18 cellular contexts compared by ENCODE assay signal in the genomic region with DNA sequence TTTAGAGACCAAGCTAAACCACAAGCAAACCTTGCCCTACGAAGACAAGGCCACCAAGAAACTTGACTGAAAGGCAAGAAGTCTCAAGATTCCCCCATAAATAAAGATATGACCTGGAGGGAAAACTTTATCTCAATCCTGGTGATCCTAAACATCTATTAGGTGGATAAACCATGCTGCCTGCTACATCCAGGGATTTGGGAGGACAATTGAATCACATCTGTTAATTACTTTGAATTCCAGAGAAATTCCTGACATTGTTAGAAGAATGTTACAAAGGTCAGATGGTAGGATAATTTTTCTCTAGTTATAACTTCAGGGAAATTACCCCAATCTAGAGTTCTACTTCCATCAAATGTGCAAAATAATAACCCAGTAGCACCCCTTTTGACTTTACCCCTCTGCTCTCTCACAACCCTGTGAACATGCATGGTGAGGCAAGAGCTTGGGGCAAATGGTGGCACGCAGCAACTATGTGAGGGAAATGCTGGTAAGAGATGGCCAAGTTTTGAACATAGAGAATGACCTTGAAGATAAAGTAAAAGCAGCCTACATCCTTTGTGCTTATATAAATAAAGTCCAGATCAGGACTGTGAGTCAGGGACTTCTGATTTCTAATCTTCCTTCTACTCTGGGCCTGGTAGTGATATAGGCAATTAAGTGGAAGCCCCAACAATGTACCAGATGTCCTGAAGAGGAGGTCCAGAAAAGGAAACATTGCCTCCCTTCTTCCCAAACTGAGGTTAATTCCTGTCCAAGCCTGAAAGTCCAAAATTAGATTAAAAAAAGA. TPM values are rescaled to one million over a fixed set of nuclear protein-coding genes. Genes with fewer than 3 reads are reported as not detected.
A peak's percentile ranks its signal among the peaks of the same experiment; 100 is the strongest.
DNase-seq lines count a peak whose midpoint lies in the region; ATAC-seq and TF ChIP-seq lines count a peak whose summit lies in the region.
"Had no signal": no experiment of that assay in that cellular context is flagged by ENCODE, and none has a peak within 500 bp of the region (broad histone marks: within the 10 kb centered on the region; RNA-seq: fewer than 3 reads in every experiment).

No MANE protein-coding gene starts in this region.

- H2BK15ac ChIP-seq in mesendoderm (replicated peaks; ENCODE audit: low read depth), result no peak overlapping the region

- H4K5ac ChIP-seq in mesendoderm (ENCODE audit: low read length), result no peak overlapping the region

- intact Hi-C loops in activated CD8-positive, alpha-beta T cell treated with anti-CD3 and anti-CD28 coated beads for 36 hours (cut with micrococcal nuclease), result no loop called here

- no peak overlapping the region for H3K18ac ChIP-seq in mesendoderm (ENCODE audit: low read length)

- H3K36me3 ChIP-seq in CD4-positive, CD25-positive, alpha-beta regulatory T cell (ENCODE audit: control insufficient read depth, insufficient read depth, low read length), result no peaks in the 10 kb centered on the region
- no peaks in the 10 kb centered on the region for H3K36me3 ChIP-seq in mesendoderm (ENCODE audit: control insufficient read depth, insufficient read depth, low read length)

- no peak overlapping the region for H2BK5ac ChIP-seq in mesendoderm (ENCODE audit: low read length)

- peaks cover 13% of the 10 kb centered on the region for H3K4me1 ChIP-seq in CD4-positive, CD25-positive, alpha-beta regulatory T cell (ENCODE audit: control insufficient read depth, insufficient read depth, low read length, poor library complexity, severe bottlenecking)
- H3K4me1 ChIP-seq in mesendoderm (ENCODE audit: control insufficient read depth, low read depth, low read length), result peaks cover 4% of the 10 kb centered on the region

- H3K23ac ChIP-seq in mesendoderm (ENCODE audit: low read length), result no peak overlapping the region

- no peak overlapping the region for H3K4me3 ChIP-seq in CD4-positive, CD25-positive, alpha-beta regulatory T cell (ENCODE audit: low read depth, low read length)
- no peak overlapping the region for H3K4me3 ChIP-seq in mesendoderm (ENCODE audit: low read length)

- no peak for DNase-seq in CD4-positive, CD25-positive, alpha-beta regulatory T cell
- peak; percentile 35 for DNase-seq in EH (ENCODE audit: low read depth)
- DNase-seq in activated CD8-positive, alpha-beta T cell treated with anti-CD3 and anti-CD28 coated beads for 36 hours, result no peak
- DNase-seq in mesendoderm, result peak; percentile 73
- DNase-seq in SKM-1 (lab: John Stamatoyannopoulos, UW; ENCODE audit: unreplicated experiment), result no peak
- no peak for DNase-seq in superior temporal gyrus (ENCODE audit: extremely low spot score)
- DNase-seq in NCI-H1092 (lab: John Stamatoyannopoulos, UW), result no peak
- DNase-seq: DMS 273 treated with DMSO at 0.1 percent for 48 hours, EL, H7, Karpas-422, NCI-H1417, NCI-H2029, NCI-H2171 treated with DMSO at 0.1 percent for 48 hours, NCI-H82, SHP77 had no signal

- H3K4me1 Mint-ChIP-seq in CD4-positive, CD25-positive, alpha-beta regulatory T cell, result peaks cover 11 to 26% (median 18%) of the 10 kb centered on the region in 4 donors
- peaks cover 38% of the 10 kb centered on the region for H3K4me1 Mint-ChIP-seq in activated CD8-positive, alpha-beta T cell treated with anti-CD3 and anti-CD28 coated beads for 36 hours (ENCODE audit: low read depth)

- H3K4ac ChIP-seq in mesendoderm (ENCODE audit: low read depth, low read length), result no peak overlapping the region

- H3K27me3 ChIP-seq in CD4-positive, CD25-positive, alpha-beta regulatory T cell (ENCODE audit: control insufficient read depth, insufficient read depth, low read length), result no peaks in the 10 kb centered on the region
- no peaks in the 10 kb centered on the region for H3K27me3 ChIP-seq in mesendoderm (ENCODE audit: insufficient read depth, low read length, poor library complexity)

- no peak overlapping the region for H3K4me2 ChIP-seq in mesendoderm (ENCODE audit: low read length)

- H2BK120ac ChIP-seq in mesendoderm (ENCODE audit: low read depth, low read length), result no peak overlapping the region

- no peaks in the 10 kb centered on the region for H3K79me1 ChIP-seq in mesendoderm (ENCODE audit: low read length)

- no CpG with 5 or more reads among the region's 2 CpGs for WGBS in mesendoderm (ENCODE audit: extremely low coverage, insufficient coverage, low lambda C conversion rate)

- H3K27me3 Mint-ChIP-seq in CD4-positive, CD25-positive, alpha-beta regulatory T cell, result peaks cover 5% of the 10 kb centered on the region
- no peaks in the 10 kb centered on the region for H3K27me3 Mint-ChIP-seq in activated CD8-positive, alpha-beta T cell treated with anti-CD3 and anti-CD28 coated beads for 36 hours

- TF ChIP-seq CTCF in activated CD8-positive, alpha-beta T cell treated with anti-CD3 and anti-CD28 coated beads for 36 hours (IDR thresholded peaks at IDR 0.05), result no peak

- no peak overlapping the region for H4K8ac ChIP-seq in mesendoderm (ENCODE audit: low read depth, low read length)

- no peaks in the 10 kb centered on the region for H3K79me2 ChIP-seq in mesendoderm (ENCODE audit: control insufficient read depth, insufficient read depth, low read length)

- no peaks in the 10 kb centered on the region for H3K36me3 Mint-ChIP-seq in CD4-positive, CD25-positive, alpha-beta regulatory T cell
- no peaks in the 10 kb centered on the region for H3K36me3 Mint-ChIP-seq in activated CD8-positive, alpha-beta T cell treated with anti-CD3 and anti-CD28 coated beads for 36 hours (ENCODE audit: low read depth)

- H3K9me3 Mint-ChIP-seq in CD4-positive, CD25-positive, alpha-beta regulatory T cell, result peaks cover 0 to 1% (median 0%) of the 10 kb centered on the region in 7 donors
- no peaks in the 10 kb centered on the region for H3K9me3 Mint-ChIP-seq in activated CD8-positive, alpha-beta T cell treated with anti-CD3 and anti-CD28 coated beads for 36 hours

- H3K27ac ChIP-seq in CD4-positive, CD25-positive, alpha-beta regulatory T cell (ENCODE audit: insufficient read depth, low read length, poor library complexity, severe bottlenecking), result no peak overlapping the region
- H3K27ac ChIP-seq in mesendoderm (ENCODE audit: low read depth, low read length), result no peak overlapping the region

- H3K9me3 ChIP-seq in CD4-positive, CD25-positive, alpha-beta regulatory T cell (ENCODE audit: control insufficient read depth in 2 of 2, low read length in 2 of 2), result no peaks in the 10 kb centered on the region

- no peak overlapping the region for H3K56ac ChIP-seq in mesendoderm (ENCODE audit: low read length)

- no peak overlapping the region for H3K9ac ChIP-seq in mesendoderm (ENCODE audit: low read length)

- CTCF ChIA-PET in activated CD8-positive, alpha-beta T cell treated with anti-CD3 and anti-CD28 coated beads for 36 hours (lab: Charles Lee), result interaction anchor here (1.1 to 1.5 kb wide), 3 partner anchors 8 to 30 kb away, joined by 3 read pairs; no protein-coding TSS in a partner anchor

- POLR2A ChIA-PET in activated CD8-positive, alpha-beta T cell treated with anti-CD3 and anti-CD28 coated beads for 36 hours (lab: Charles Lee), result no interaction called here

- H3K27ac Mint-ChIP-seq in CD4-positive, CD25-positive, alpha-beta regulatory T cell, result peak overlapping the region in 2 of 3 donors; percentile 8 to 64
- H3K27ac Mint-ChIP-seq in activated CD8-positive, alpha-beta T cell treated with anti-CD3 and anti-CD28 coated beads for 36 hours, result peak overlapping the region; percentile 23

- H3K4me3 Mint-ChIP-seq in CD4-positive, CD25-positive, alpha-beta regulatory T cell, result no peak overlapping the region
- H3K4me3 Mint-ChIP-seq in activated CD8-positive, alpha-beta T cell treated with anti-CD3 and anti-CD28 coated beads for 36 hours, result no peak overlapping the region

- H2AK5ac ChIP-seq in mesendoderm (ENCODE audit: low read length), result no peak overlapping the region

- ATAC-seq in CD4-positive, CD25-positive, alpha-beta regulatory T cell (ENCODE audit: low read depth in 2 of 2), result no peak
- no peak for ATAC-seq in activated CD8-positive, alpha-beta T cell treated with anti-CD3 and anti-CD28 coated beads for 36 hours
- ATAC-seq: HepG2, Panc1 had no signal

RNA-seq across cellular contexts. Expression of a gene that starts 57.1 kb away (rescaled TPM):
- 343 TPM for total RNA-seq in CD4-positive, CD25-positive, alpha-beta regulatory T cell
- 10 to 100 TPM; 17.2 to 37.6 (median 24.3) TPM for polyA plus RNA-seq in CD4-positive, CD25-positive, alpha-beta regulatory T cell
- total RNA-seq in activated CD8-positive, alpha-beta T cell treated with anti-CD3 and anti-CD28 coated beads for 36 hours, result 10 to 100 TPM; 62.8 to 62.9 TPM
- 3.7 TPM for polyA plus RNA-seq in mesendoderm (2013, experiment 1 of 2)
- polyA plus RNA-seq in mesendoderm (2013, experiment 2 of 2), result 3.9 TPM

Comparison
In these comparisons a context has a peak if more than half of its experiments do, and no peak if none do; other contexts are left out.
1. DNase-seq: peak in EH (single experiment) and mesendoderm (single experiment); none in CD4-positive, CD25-positive, alpha-beta regulatory T cell (0 of 3), activated CD8-positive, alpha-beta T cell treated with anti-CD3 and anti-CD28 coated beads for 36 hours (single experiment), SKM-1 (single experiment), superior temporal gyrus (single experiment) and NCI-H1092 (single experiment).